Comparison of ENCODE assay signal across 17 cellular contexts in genomic region chr1:204842892-204843291, GRCh38. TPM values are rescaled to one million over a fixed set of nuclear protein-coding genes. Genes with fewer than 3 reads are reported as not detected.
DNase-seq lines count a peak whose midpoint lies in the region; ATAC-seq, FAIRE-seq and TF ChIP-seq lines count a peak whose summit lies in the region.
"Had no signal": no experiment of that assay in that cellular context is flagged by ENCODE, and none has a peak within 500 bp of the region (broad histone marks: within the 10 kb centered on the region; RNA-seq: fewer than 3 reads in every experiment).

No MANE protein-coding gene starts in this region.

- FAIRE-seq in GM12891 (lab: Jason Lieb, UNC): no peak
- FAIRE-seq: GM12878, HepG2, islet of Langerhans had no signal

- in situ Hi-C loops in ACHN (cut with HindIII; ENCODE audit: low pct_ligation_motif_present, low pct_unique_long_range_greater_than_20kb, low sequenced_read_pairs): no loop called here

- no peak for TF ChIP-seq POLR2A in GM12891 (IDR thresholded peaks at IDR 0.05; ENCODE audit: low read depth, low read length)

- ATAC-seq in GM18502 (IDR thresholded peaks at IDR 0.05; ENCODE audit: poor library complexity, unreplicated experiment): no peak
- ATAC-seq: esophagus mucosa; GM12878; HepG2; naive thymus-derived CD8-positive, alpha-beta T cell; right lobe of liver had no signal

- peak; percentile 19 for DNase-seq in EL
- peak; percentile 61 for DNase-seq in NCI-H774 (lab: John Stamatoyannopoulos, UW)
- peak; percentile 13 for DNase-seq in foreskin melanocyte
- peak; percentile 87 for DNase-seq in putamen (ENCODE audit: low spot score)
- DNase-seq in GM12891 (ENCODE audit: insufficient read length, low spot score): no peak
- DNase-seq in ACHN: no peak
- DNase-seq: activated CD4-positive, alpha-beta T cell treated with anti-CD3 and anti-CD28 coated beads for 4 hours; activated effector memory CD4-positive, alpha-beta T cell treated with Interleukin-2 at 50 U/mL for 16 hours; naive thymus-derived CD8-positive, alpha-beta T cell; NCI-H1105 treated with DMSO at 0.1 percent for 48 hours; right lobe of liver; SW 1271 had no signal

TF ChIP-seq in GM12891, 5 proteins besides CTCF, POLR2A, EP300 and RAD21:
- TF ChIP-seq POU2F2 (IDR thresholded peaks at IDR 0.05; ENCODE audit: low read depth, low read length) (no peak), PAX5 (IDR thresholded peaks at IDR 0.05; ENCODE audit: insufficient read depth, low read length, severe bottlenecking) (no peak)
TF ChIP-seq in GM12891: peak in this region for 0.

RNA-seq across cellular contexts. Expression of gene NFASC, which starts 27.8 kb away (rescaled TPM):
- 0.22 TPM for polyA plus RNA-seq in GM12891 (2012; ENCODE audit: low read depth, missing spikeins)
- polyA plus RNA-seq: HepG2; naive thymus-derived CD8-positive, alpha-beta T cell had no signal

Comparison
In these comparisons a context has a peak if more than half of its experiments do, and no peak if none do; other contexts are left out.
1. DNase-seq: peak in EL (single experiment), NCI-H774 (single experiment), foreskin melanocyte (single experiment) and putamen (single experiment); none in GM12891 (single experiment) and ACHN (single experiment).